In the genomic region with DNA sequence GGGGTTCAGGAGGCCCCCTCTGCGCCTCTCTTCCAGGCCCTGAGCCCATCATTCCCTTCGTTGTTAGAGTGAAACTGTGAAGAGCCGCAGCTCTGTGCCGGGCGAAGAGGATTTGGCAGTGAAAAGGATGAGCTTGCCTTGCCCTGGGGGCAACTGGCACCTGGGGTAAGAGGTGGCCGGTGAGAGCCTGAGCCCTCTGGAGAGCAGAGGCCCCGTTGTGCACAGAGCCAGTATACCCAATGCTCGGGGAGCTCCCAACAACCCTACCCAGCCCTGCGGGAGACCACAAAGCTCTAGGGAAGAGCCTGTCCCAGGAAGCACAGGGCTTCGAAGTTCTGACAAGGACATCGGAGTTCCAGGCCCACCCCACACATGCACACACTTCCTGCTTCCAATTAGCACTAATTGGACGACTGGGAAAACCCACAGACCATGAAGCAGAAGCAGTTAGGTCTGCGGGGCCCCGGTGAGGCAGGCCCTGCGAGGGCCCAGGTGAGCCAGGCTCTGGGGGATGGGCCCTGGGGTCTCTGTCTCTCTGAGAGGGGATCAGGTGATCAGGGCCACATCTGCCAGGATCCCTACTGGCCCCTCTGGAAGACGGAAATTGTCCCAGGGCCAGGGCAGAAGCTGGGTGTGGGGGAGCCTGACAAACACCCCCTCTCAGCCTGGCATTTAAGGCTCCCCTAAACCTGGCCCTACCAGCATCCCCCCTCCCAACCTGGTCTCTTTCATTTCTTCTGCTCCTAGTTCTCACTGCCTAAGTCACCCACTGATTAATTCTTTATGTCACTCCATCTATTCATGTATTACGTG, we compare ENCODE assay signal across 8 cellular contexts. TPM values are rescaled to one million over a fixed set of nuclear protein-coding genes. Genes with fewer than 3 reads are reported as not detected.
DNase-seq lines count a peak whose midpoint lies in the region; ATAC-seq and TF ChIP-seq lines count a peak whose summit lies in the region.

No MANE protein-coding gene starts in this region.

- H3K4me2 ChIP-seq in PC-9: peak overlapping the region; percentile 76; the same call in 1 of the 2 replicates

- intact Hi-C loops in PC-9 (cut with micrococcal nuclease; ENCODE audit: unreplicated experiment): loop anchor here (5.0 kb wide), 1 partner anchor 646 kb away; no protein-coding TSS in a partner anchor
- intact Hi-C loops in esophagus squamous epithelium (cut with DNase I): loop anchor here (10.0 kb wide), 1 partner anchor 329 kb away; no protein-coding TSS in a partner anchor
- intact Hi-C loops in posterior vena cava (cut with DNase I): loop anchor here in 1 of 2 donors (10.0 kb wide), 2 partner anchors 139 to 329 kb away; no protein-coding TSS in a partner anchor

- no peaks in the 10 kb centered on the region for H3K9me2 ChIP-seq in PC-9 (ENCODE audit: insufficient read depth)

- no peak for TF ChIP-seq POLR2A in esophagus squamous epithelium (IDR thresholded peaks at IDR 0.05)

- H3K9me3 ChIP-seq in PC-9 (ENCODE audit: insufficient read depth, low read depth) (no peaks in the 10 kb centered on the region), esophagus squamous epithelium (no peaks in the 10 kb centered on the region)

- TF ChIP-seq CTCF in PC-9 (conservative IDR thresholded peaks at IDR 0.05) (no peak), esophagus squamous epithelium (IDR thresholded peaks at IDR 0.05) (no peak)

- no peaks in the 10 kb centered on the region for H3K79me2 ChIP-seq in PC-9 (ENCODE audit: low read depth)

- H3K4me1 ChIP-seq in PC-9 (replicated peaks; ENCODE audit: insufficient read depth) (0 out of 2 replicates have a peak, but pooled peaks cover 3% of the 10 kb centered on the region), esophagus squamous epithelium (peaks cover 7 to 22% (median 8%) of the 10 kb centered on the region in 3 donors)

- CTCF ChIA-PET in PC-9 (lab: Charles Lee): interaction anchor here (0.5 kb wide), 1 partner anchor 303 kb away, joined by 3 read pairs; a partner anchor contains a TSS

- no peak overlapping the region for H2AFZ ChIP-seq in PC-9

- H3K27me3 ChIP-seq in PC-9 (ENCODE audit: insufficient read depth, low read depth) (no peaks in the 10 kb centered on the region), esophagus squamous epithelium (no peaks in the 10 kb centered on the region)

- 60 to 90% methylated on average over 2 to 6 of the region's 17 CpGs for WGBS in esophagus squamous epithelium, 2 donors

- H3K36me3 ChIP-seq in PC-9 (ENCODE audit: low read depth): no peaks in the 10 kb centered on the region
- peaks cover 0 to 8% (median 0%) of the 10 kb centered on the region in 3 donors for H3K36me3 ChIP-seq in esophagus squamous epithelium

- H3K4me3 ChIP-seq in PC-9 (no peak overlapping the region), esophagus squamous epithelium (peak overlapping the region; percentile 67 to 78 (median 70))

- H3K27ac ChIP-seq in PC-9 (no peak overlapping the region), esophagus squamous epithelium (peak overlapping the region in 3 of 4 donors; percentile 80 to 82 (median 82))

- H4K20me1 ChIP-seq in PC-9 (ENCODE audit: insufficient read depth): no peaks in the 10 kb centered on the region

- no peaks in the 10 kb centered on the region for H3F3A ChIP-seq in PC-9 (ENCODE audit: insufficient read depth, low read depth)

- DNase-seq in ELF-1 (ENCODE audit: low read depth, low spot score) (peak; percentile 27), PC-9 (no peak), esophagus squamous epithelium (lab: John Stamatoyannopoulos, UW) (no peak), posterior vena cava (ENCODE audit: low spot score) (peak; percentile 57), COR-L47 (lab: John Stamatoyannopoulos, UW) (no peak), NCI-H2171 treated with DMSO at 0.1 percent for 48 hours (lab: John Stamatoyannopoulos, UW) (no peak), NCI-H1417 treated with DMSO at 0.1 percent for 48 hours (lab: John Stamatoyannopoulos, UW) (no peak)

- no peak for ATAC-seq in GM19397 (IDR thresholded peaks at IDR 0.05; ENCODE audit: unreplicated experiment)

- POLR2A ChIA-PET in PC-9 (lab: Charles Lee; ENCODE audit: unreplicated experiment): interaction anchor here (0.7 kb wide), 1 partner anchor 15 kb away, joined by 6 read pairs; no protein-coding TSS in a partner anchor

- BruUV-seq in PC-9 (replicated peaks; lab: Mats Ljungman, UMichigan): no TSS peak

RNA-seq across cellular contexts. Expression of a gene that starts 27.9 kb away (rescaled TPM):
- 14.3 and 15.2 TPM in 2 replicates for total RNA-seq in PC-9 (2021)
- total RNA-seq in esophagus squamous epithelium: 10 to 100 TPM in 2 of 4 donors, 1 to 10 TPM in 2; 6.6 to 26.7 (median 9.4) TPM
- 1 to 10 TPM; 9.4 to 9.8 TPM for total RNA-seq in posterior vena cava

RNA-seq across cellular contexts. Expression of a gene that starts 56.5 kb away (rescaled TPM):
- total RNA-seq in PC-9 (2021) (30.8 and 31.0 TPM in 2 replicates), esophagus squamous epithelium (10 to 100 TPM in 3 of 4 donors, 1 to 10 TPM in 1; 4.9 to 18.2 (median 12.8) TPM), posterior vena cava (10 to 100 TPM; 13.6 to 15.7 TPM)

Comparison
In these comparisons a context has a peak if more than half of its experiments do, and no peak if none do; other contexts are left out.
1. DNase-seq: peak in ELF-1 (single experiment) and posterior vena cava (single experiment); none in PC-9 (0 of 2), esophagus squamous epithelium (single experiment), COR-L47 (single experiment), NCI-H2171 treated with DMSO at 0.1 percent for 48 hours (single experiment) and NCI-H1417 treated with DMSO at 0.1 percent for 48 hours (single experiment).